ENCODE assay signal across 38 cellular contexts in the genomic region with DNA sequence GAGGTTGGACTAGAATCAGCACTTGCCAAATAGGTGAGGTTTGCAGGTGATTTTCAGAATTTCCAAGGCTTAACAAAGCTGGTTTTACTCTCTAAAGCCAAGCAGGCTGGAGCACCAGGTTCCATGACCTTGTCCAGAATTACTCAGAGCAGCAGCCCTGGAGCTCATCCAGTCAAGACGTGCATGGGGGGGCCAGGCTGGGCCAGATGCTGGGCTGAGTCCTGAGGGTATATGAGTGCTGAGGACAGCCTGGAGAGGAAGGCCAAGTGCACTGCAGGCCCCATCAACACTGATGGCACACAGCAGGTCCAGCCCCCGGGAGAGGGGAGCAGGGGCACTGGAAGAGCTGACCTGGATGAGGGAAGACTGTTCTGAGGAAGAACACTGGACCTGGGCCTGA.
"Had no signal": no experiment of that assay in that cellular context is flagged by ENCODE, and none has a peak within 500 bp of the region (broad histone marks: within the 10 kb centered on the region; RNA-seq: fewer than 3 reads in every experiment).

No MANE protein-coding gene starts in this region.

- H3K36me3 Mint-ChIP-seq: activated naive CD4-positive, alpha-beta T cell treated with anti-CD3 and anti-CD28 coated beads, Interleukin-2, amount 10 ng/mL, durations not matched to agents 7 days and 5 days; activated naive CD4-positive, alpha-beta T cell treated with anti-CD3 and anti-CD28 coated beads, Interleukin-2, amount 50 U/mL, for 24 hours; activated naive CD4-positive, alpha-beta T cell treated with anti-CD3 and anti-CD28 coated beads, Interleukin-2, amount 50 U/mL, for 72 hours; activated naive CD8-positive, alpha-beta T cell; activated naive CD8-positive, alpha-beta T cell treated with anti-CD3 and anti-CD28 coated beads for 36 hours; activated naive CD8-positive, alpha-beta T cell treated with anti-CD3 and anti-CD28 coated beads, Interleukin-2, amount 10 ng/mL, durations not matched to agents 7 days and 5 days had no signal

- H3K4me3 ChIP-seq: ascending aorta, body of pancreas, breast epithelium, cardiac muscle cell had no signal

- H3K27ac Mint-ChIP-seq: activated naive CD4-positive, alpha-beta T cell treated with anti-CD3 and anti-CD28 coated beads for 36 hours; activated naive CD4-positive, alpha-beta T cell treated with anti-CD3 and anti-CD28 coated beads, Interleukin-2, amount 10 ng/mL, durations not matched to agents 7 days and 5 days; activated naive CD4-positive, alpha-beta T cell treated with anti-CD3 and anti-CD28 coated beads, Interleukin-2, amount 50 U/mL, for 24 hours; activated naive CD4-positive, alpha-beta T cell treated with anti-CD3 and anti-CD28 coated beads, Interleukin-2, amount 50 U/mL, for 72 hours; activated naive CD8-positive, alpha-beta T cell; activated naive CD8-positive, alpha-beta T cell treated with anti-CD3 and anti-CD28 coated beads for 36 hours; activated naive CD8-positive, alpha-beta T cell treated with anti-CD3 and anti-CD28 coated beads, Interleukin-2, amount 10 ng/mL, durations not matched to agents 7 days and 5 days; activated naive CD8-positive, alpha-beta T cell treated with anti-CD3 and anti-CD28 coated beads, Interleukin-2, amount 50 U/mL, for 24 hours; activated T-cell treated with anti-CD3 and anti-CD28 coated beads, Interleukin-2, amount 50 U/mL, for 24 hours; activated T-cell treated with anti-CD3 and anti-CD28 coated beads, Interleukin-2, amount 50 U/mL, for 72 hours; activated T-helper 1 cell treated with anti-CD3 and anti-CD28 coated beads, Interleukin-12 subunit alpha, Interleukin-12 subunit beta, Interleukin-2, Interleukin-4 antibody, amounts not matched to agents 30 ng/mL and 10 ng/mL and 1 ng/mL, durations not matched to agents 14 hours and 24 hours and 36 hours; activated T-helper 17 cell treated with anti-CD3 and anti-CD28 coated beads, Interleukin-2, amount 50 U/mL, for 72 hours; activated T-helper 2 cell treated with anti-CD3 and anti-CD28 coated beads, Interferon-gamma antibody, Interleukin-2, Interleukin-4, amounts not matched to agents 10 μg/mL and 5 μg/mL and 100 μg/mL, durations not matched to agents 14 hours and 24 hours and 36 hours; brain had no signal

- DNase-seq: activated effector memory CD4-positive, alpha-beta T cell treated with anti-CD3 and anti-CD28 coated beads, Interleukin-2, amount 50 U/mL, for 16 hours; activated effector memory CD4-positive, alpha-beta T cell treated with Interleukin-2 at 50 U/mL for 16 hours; activated gamma-delta T cell; activated gamma-delta T cell treated with Interleukin-2 at 50 U/mL for 16 hours; activated naive CD4-positive, alpha-beta T cell; activated naive CD4-positive, alpha-beta T cell treated with anti-CD3 and anti-CD28 coated beads for 36 hours; activated naive CD4-positive, alpha-beta T cell treated with anti-CD3 and anti-CD28 coated beads, Interleukin-2, amount 10 ng/mL, durations not matched to agents 7 days and 5 days; activated naive CD4-positive, alpha-beta T cell treated with anti-CD3 and anti-CD28 coated beads, Interleukin-2, amount 50 U/mL, for 16 hours; activated naive CD4-positive, alpha-beta T cell treated with Interleukin-2 at 50 U/mL for 16 hours; activated naive CD8-positive, alpha-beta T cell treated with anti-CD3 and anti-CD28 coated beads for 36 hours; activated naive CD8-positive, alpha-beta T cell treated with anti-CD3 and anti-CD28 coated beads, Interleukin-2, amount 10 ng/mL, durations not matched to agents 7 days and 5 days; activated naive CD8-positive, alpha-beta T cell treated with anti-CD3 and anti-CD28 coated beads, Interleukin-2, amount 50 U/mL, for 24 hours; activated T-cell treated with anti-CD3 and anti-CD28 coated beads for 4 hours; activated T-cell treated with anti-CD3 and anti-CD28 coated beads, Interleukin-2, amount 50 U/mL, for 1 hour; activated T-cell treated with anti-CD3 and anti-CD28 coated beads, Interleukin-2, amount 50 U/mL, for 24 hours; activated T-cell treated with anti-CD3 and anti-CD28 coated beads, Interleukin-2, amount 50 U/mL, for 4 hours; activated T-cell treated with anti-CD3 and anti-CD28 coated beads, Interleukin-2, amount 50 U/mL, for 48 hours; activated T-cell treated with anti-CD3 and anti-CD28 coated beads, Interleukin-2, amount 50 U/mL, for 72 hours; amniotic stem cell; amygdala; anterior cingulate cortex; aorta; body of pancreas; brain microvascular endothelial cell; caudate nucleus; central memory CD4-positive, alpha-beta T cell; cerebellar nuclear complex had no signal

- H3K36me3 ChIP-seq: ascending aorta, brain microvascular endothelial cell, breast epithelium, cardiac muscle cell had no signal

- H3K4me1 ChIP-seq: ascending aorta had no signal

- H3K9me3 ChIP-seq: ascending aorta, body of pancreas, breast epithelium had no signal

- ATAC-seq: activated naive CD4-positive, alpha-beta T cell treated with anti-CD3 and anti-CD28 coated beads, Interleukin-2, amount 50 U/mL, for 72 hours; activated naive CD8-positive, alpha-beta T cell treated with anti-CD3 and anti-CD28 coated beads, Interleukin-2, amount 50 U/mL, for 24 hours; activated T-cell treated with anti-CD3 and anti-CD28 coated beads, Interleukin-2, amount 50 U/mL, for 4 hours; activated T-cell treated with anti-CD3 and anti-CD28 coated beads, Interleukin-2, amount 50 U/mL, for 72 hours; activated T-helper 17 cell treated with anti-CD3 and anti-CD28 coated beads, Interleukin-2, amount 50 U/mL, for 72 hours; body of pancreas had no signal

- H3K9me3 Mint-ChIP-seq: activated naive CD4-positive, alpha-beta T cell treated with anti-CD3 and anti-CD28 coated beads for 36 hours; activated naive CD4-positive, alpha-beta T cell treated with anti-CD3 and anti-CD28 coated beads, Interleukin-2, amount 50 U/mL, for 24 hours; activated naive CD4-positive, alpha-beta T cell treated with anti-CD3 and anti-CD28 coated beads, Interleukin-2, amount 50 U/mL, for 72 hours; activated naive CD8-positive, alpha-beta T cell treated with anti-CD3 and anti-CD28 coated beads for 36 hours; activated naive CD8-positive, alpha-beta T cell treated with anti-CD3 and anti-CD28 coated beads, Interleukin-2, amount 50 U/mL, for 24 hours; activated T-cell treated with anti-CD3 and anti-CD28 coated beads, Interleukin-2, amount 50 U/mL, for 24 hours; activated T-cell treated with anti-CD3 and anti-CD28 coated beads, Interleukin-2, amount 50 U/mL, for 4 hours; activated T-cell treated with anti-CD3 and anti-CD28 coated beads, Interleukin-2, amount 50 U/mL, for 72 hours; activated T-helper 1 cell treated with anti-CD3 and anti-CD28 coated beads, Interleukin-12 subunit alpha, Interleukin-12 subunit beta, Interleukin-2, Interleukin-4 antibody, amounts not matched to agents 30 ng/mL and 10 ng/mL and 1 ng/mL, durations not matched to agents 14 hours and 24 hours and 36 hours; activated T-helper 17 cell treated with anti-CD3 and anti-CD28 coated beads, Interleukin-2, amount 50 U/mL, for 72 hours; activated T-helper 2 cell treated with anti-CD3 and anti-CD28 coated beads, Interferon-gamma antibody, Interleukin-2, Interleukin-4, amounts not matched to agents 10 μg/mL and 5 μg/mL and 100 μg/mL, durations not matched to agents 14 hours and 24 hours and 36 hours; central memory CD8-positive, alpha-beta T cell had no signal

- H3K27ac ChIP-seq: ascending aorta, body of pancreas, brain microvascular endothelial cell, breast epithelium, cardiac muscle cell had no signal

- H3K27me3 ChIP-seq: ascending aorta, body of pancreas had no signal

- H3K4me1 Mint-ChIP-seq: activated T-helper 17 cell treated with anti-CD3 and anti-CD28 coated beads, Interleukin-2, amount 50 U/mL, for 72 hours; central memory CD8-positive, alpha-beta T cell had no signal

- H3K4me3 Mint-ChIP-seq: activated naive CD4-positive, alpha-beta T cell treated with anti-CD3 and anti-CD28 coated beads for 36 hours; activated naive CD4-positive, alpha-beta T cell treated with anti-CD3 and anti-CD28 coated beads, Interleukin-2, amount 10 ng/mL, durations not matched to agents 7 days and 5 days; activated naive CD8-positive, alpha-beta T cell; activated naive CD8-positive, alpha-beta T cell treated with anti-CD3 and anti-CD28 coated beads for 36 hours; activated naive CD8-positive, alpha-beta T cell treated with anti-CD3 and anti-CD28 coated beads, Interleukin-2, amount 10 ng/mL, durations not matched to agents 7 days and 5 days; activated naive CD8-positive, alpha-beta T cell treated with anti-CD3 and anti-CD28 coated beads, Interleukin-2, amount 50 U/mL, for 24 hours; activated T-cell treated with anti-CD3 and anti-CD28 coated beads, Interleukin-2, amount 50 U/mL, for 24 hours; activated T-cell treated with anti-CD3 and anti-CD28 coated beads, Interleukin-2, amount 50 U/mL, for 4 hours; activated T-cell treated with anti-CD3 and anti-CD28 coated beads, Interleukin-2, amount 50 U/mL, for 72 hours; activated T-helper 1 cell treated with anti-CD3 and anti-CD28 coated beads, Interleukin-12 subunit alpha, Interleukin-12 subunit beta, Interleukin-2, Interleukin-4 antibody, amounts not matched to agents 30 ng/mL and 10 ng/mL and 1 ng/mL, durations not matched to agents 14 hours and 24 hours and 36 hours; activated T-helper 17 cell treated with anti-CD3 and anti-CD28 coated beads, Interleukin-2, amount 50 U/mL, for 72 hours; central memory CD8-positive, alpha-beta T cell had no signal

- H3K27me3 Mint-ChIP-seq: activated naive CD4-positive, alpha-beta T cell treated with anti-CD3 and anti-CD28 coated beads, Interleukin-2, amount 50 U/mL, for 24 hours had no signal
